In the genomic region with DNA sequence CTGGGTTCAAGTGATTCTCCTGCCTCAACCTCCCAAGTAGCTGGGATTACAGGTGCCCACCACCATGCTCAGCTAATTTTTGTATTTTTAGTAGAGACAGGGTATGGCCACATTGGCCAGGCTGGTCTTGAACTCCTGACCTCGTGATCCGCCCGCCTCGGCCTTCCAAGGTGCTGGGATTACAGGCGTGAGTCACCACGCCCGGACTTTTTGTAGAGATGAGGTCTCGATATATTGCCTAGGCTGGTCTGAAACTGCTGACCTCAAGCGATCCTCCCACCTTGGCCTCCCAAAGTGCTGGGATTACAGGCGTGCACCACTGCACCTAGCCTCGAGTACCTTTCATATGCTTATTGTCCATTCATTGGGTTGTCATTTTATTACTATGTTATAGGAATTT, we compare ENCODE assay signal across 21 cellular contexts. TPM values are rescaled to one million over a fixed set of nuclear protein-coding genes. Genes with fewer than 3 reads are reported as not detected.
"Had no signal": no experiment of that assay in that cellular context is flagged by ENCODE, and none has a peak within 500 bp of the region (broad histone marks: within the 10 kb centered on the region; RNA-seq: fewer than 3 reads in every experiment).

No MANE protein-coding gene starts in this region.

RNA-seq across cellular contexts. Expression of gene LRP1-AS, which starts 26.7 kb away (rescaled TPM):
- total RNA-seq: activated naive CD4-positive, alpha-beta T cell treated with anti-CD3 and anti-CD28 coated beads for 36 hours; activated naive CD4-positive, alpha-beta T cell treated with anti-CD3 and anti-CD28 coated beads, Interleukin-2, amount 50 U/mL, for 72 hours; activated naive CD8-positive, alpha-beta T cell treated with anti-CD3 and anti-CD28 coated beads for 36 hours; activated naive CD8-positive, alpha-beta T cell treated with anti-CD3 and anti-CD28 coated beads, Interleukin-2, amount 10 ng/mL, durations not matched to agents 7 days and 5 days; activated T-cell treated with anti-CD3 and anti-CD28 coated beads, Interleukin-2, amount 50 U/mL, for 4 hours; activated T-cell treated with anti-CD3 and anti-CD28 coated beads, Interleukin-2, amount 50 U/mL, for 72 hours; activated T-helper 1 cell treated with anti-CD3 and anti-CD28 coated beads, Interleukin-12 subunit alpha, Interleukin-12 subunit beta, Interleukin-2, Interleukin-4 antibody, amounts not matched to agents 30 ng/mL and 10 ng/mL and 1 ng/mL, durations not matched to agents 14 hours and 24 hours and 36 hours; activated T-helper 17 cell treated with anti-CD3 and anti-CD28 coated beads, Interleukin-2, amount 50 U/mL, for 72 hours; activated T-helper 2 cell treated with anti-CD3 and anti-CD28 coated beads, Interferon-gamma antibody, Interleukin-2, Interleukin-4, amounts not matched to agents 10 μg/mL and 5 μg/mL and 100 μg/mL, durations not matched to agents 14 hours and 24 hours and 36 hours; adrenal gland; aorta; ascending aorta; astrocyte; body of pancreas; breast epithelium; bronchial epithelial cell; cardiac muscle cell; cardiac septum; cerebellum; chondrocyte had no signal
- polyA plus RNA-seq: adipose tissue, adrenal gland, aorta, cardiac muscle cell had no signal
